Comparison of ENCODE assay signal across 18 cellular contexts in genomic region chr9:120761011-120761410, GRCh38.
"Had no signal": no experiment of that assay in that cellular context is flagged by ENCODE, and none has a peak within 500 bp of the region (broad histone marks: within the 10 kb centered on the region; RNA-seq: fewer than 3 reads in every experiment).

No MANE protein-coding gene starts in this region.

- H3K4me3 ChIP-seq: adrenal gland, body of pancreas, lower lobe of right lung, neural progenitor cell, pancreas, thoracic aorta had no signal

- ATAC-seq: activated T-helper 17 cell treated with anti-CD3 and anti-CD28 coated beads, Interleukin-2, amount 50 U/mL, for 72 hours; body of pancreas; left colon; lower lobe of right lung; pancreas; stimulated activated effector memory CD8-positive, alpha-beta T cell treated with anti-CD3 and anti-CD28 coated beads, Interleukin-12 subunit alpha, Interleukin-12 subunit beta, amount 100 ng/mL, for 72 hours had no signal

- H3K27me3 Mint-ChIP-seq: activated CD4-positive, alpha-beta T cell treated with anti-CD3 and anti-CD28 coated beads, Interleukin-2, amount 10 ng/mL, durations not matched to agents 24 days and 14 days; activated T-helper 17 cell treated with anti-CD3 and anti-CD28 coated beads, Interleukin-2, amount 50 U/mL, for 72 hours; dendritic cell treated with granulocyte-macrophage colony-stimulating factor and Interleukin-4, amounts not matched to agents 40 ng/mL and 50 ng/mL, for 4 days had no signal

- DNase-seq: activated CD4-positive, alpha-beta T cell treated with anti-CD3 and anti-CD28 coated beads, Interleukin-2, amount 10 ng/mL, durations not matched to agents 24 days and 14 days; activated CD4-positive, CD25-positive, alpha-beta regulatory T cell; activated CD8-positive, alpha-beta memory T cell treated with anti-CD3 and anti-CD28 coated beads for 24 hours; activated naive CD4-positive, alpha-beta T cell treated with anti-CD3 and anti-CD28 coated beads, Interleukin-2, amount 50 U/mL, for 16 hours; adrenal gland; body of pancreas; effector memory CD4-positive, alpha-beta T cell; head of caudate nucleus; immature natural killer cell; left colon; lower lobe of right lung; pancreas had no signal

- H3K27ac ChIP-seq: adrenal gland, body of pancreas, epithelial cell of prostate, lower lobe of right lung, neural progenitor cell, pancreas, thoracic aorta had no signal

- H3K9me3 Mint-ChIP-seq: activated CD4-positive, alpha-beta T cell treated with anti-CD3 and anti-CD28 coated beads, Interleukin-2, amount 10 ng/mL, durations not matched to agents 24 days and 14 days; activated T-helper 17 cell treated with anti-CD3 and anti-CD28 coated beads, Interleukin-2, amount 50 U/mL, for 72 hours; dendritic cell treated with granulocyte-macrophage colony-stimulating factor and Interleukin-4, amounts not matched to agents 40 ng/mL and 50 ng/mL, for 4 days; immature natural killer cell; neural progenitor cell; stimulated activated effector memory CD8-positive, alpha-beta T cell treated with anti-CD3 and anti-CD28 coated beads, Interleukin-12 subunit alpha, Interleukin-12 subunit beta, amount 100 ng/mL, for 72 hours had no signal

- H3K4me1 ChIP-seq: body of pancreas, neural progenitor cell, pancreas had no signal

- H3K9me3 ChIP-seq: adrenal gland, body of pancreas, lower lobe of right lung, pancreas, thoracic aorta had no signal

- H2AFZ ChIP-seq: neural progenitor cell had no signal

- H3K4me2 ChIP-seq: neural progenitor cell had no signal

- H3K27ac Mint-ChIP-seq: activated CD4-positive, alpha-beta T cell treated with anti-CD3 and anti-CD28 coated beads, Interleukin-2, amount 10 ng/mL, durations not matched to agents 24 days and 14 days; activated T-helper 17 cell treated with anti-CD3 and anti-CD28 coated beads, Interleukin-2, amount 50 U/mL, for 72 hours; dendritic cell treated with granulocyte-macrophage colony-stimulating factor and Interleukin-4, amounts not matched to agents 40 ng/mL and 50 ng/mL, for 4 days; neural progenitor cell; stimulated activated effector memory CD8-positive, alpha-beta T cell treated with anti-CD3 and anti-CD28 coated beads, Interleukin-12 subunit alpha, Interleukin-12 subunit beta, amount 100 ng/mL, for 72 hours had no signal

- H3K4me3 Mint-ChIP-seq: activated CD4-positive, alpha-beta T cell treated with anti-CD3 and anti-CD28 coated beads, Interleukin-2, amount 10 ng/mL, durations not matched to agents 24 days and 14 days; activated T-helper 17 cell treated with anti-CD3 and anti-CD28 coated beads, Interleukin-2, amount 50 U/mL, for 72 hours; dendritic cell treated with granulocyte-macrophage colony-stimulating factor and Interleukin-4, amounts not matched to agents 40 ng/mL and 50 ng/mL, for 4 days; immature natural killer cell; neural progenitor cell; stimulated activated effector memory CD8-positive, alpha-beta T cell treated with anti-CD3 and anti-CD28 coated beads, Interleukin-12 subunit alpha, Interleukin-12 subunit beta, amount 100 ng/mL, for 72 hours had no signal

- H3K27me3 ChIP-seq: adrenal gland, body of pancreas, neural progenitor cell, pancreas had no signal

- H3K4me1 Mint-ChIP-seq: neural progenitor cell; stimulated activated effector memory CD8-positive, alpha-beta T cell treated with anti-CD3 and anti-CD28 coated beads, Interleukin-12 subunit alpha, Interleukin-12 subunit beta, amount 100 ng/mL, for 72 hours had no signal

- H3K9ac ChIP-seq: neural progenitor cell had no signal
